ENCODE assay signal across 26 cellular contexts in genomic region chr5:89866410-89866809, GRCh38.
"Had no signal": no experiment of that assay in that cellular context is flagged by ENCODE, and none has a peak within 500 bp of the region (broad histone marks: within the 10 kb centered on the region; RNA-seq: fewer than 3 reads in every experiment).

No MANE protein-coding gene starts in this region.

- FAIRE-seq: RCC 7860 had no signal

- H3K36me3 Mint-ChIP-seq: activated naive CD8-positive, alpha-beta T cell treated with anti-CD3 and anti-CD28 coated beads, Interleukin-2, amount 10 ng/mL, durations not matched to agents 7 days and 5 days; WTC11 had no signal

- H3K36me3 ChIP-seq: adrenal gland had no signal

- ATAC-seq: activated CD8-positive, alpha-beta T cell treated with anti-CD3 and anti-CD28 coated beads, Interleukin-2, amount 10 ng/mL, durations not matched to agents 7 days and 5 days; body of pancreas; PC-3; WTC11 had no signal

- H3K9me3 Mint-ChIP-seq: activated naive CD8-positive, alpha-beta T cell treated with anti-CD3 and anti-CD28 coated beads, Interleukin-2, amount 10 ng/mL, durations not matched to agents 7 days and 5 days; T-helper 1 cell treated with Interleukin-12 subunit alpha and Interleukin-12 subunit beta and Interleukin-4 antibody, amounts not matched to agents 30 μg/mL and 1 μg/mL, for 36 hours; WTC11 had no signal

- H3K27me3 Mint-ChIP-seq: activated naive CD8-positive, alpha-beta T cell treated with anti-CD3 and anti-CD28 coated beads, Interleukin-2, amount 10 ng/mL, durations not matched to agents 7 days and 5 days; central memory CD8-positive, alpha-beta T cell had no signal

- H3K27ac ChIP-seq: adrenal gland, body of pancreas had no signal

- H3K4me1 Mint-ChIP-seq: activated naive CD8-positive, alpha-beta T cell treated with anti-CD3 and anti-CD28 coated beads, Interleukin-2, amount 10 ng/mL, durations not matched to agents 7 days and 5 days; central memory CD8-positive, alpha-beta T cell had no signal

- H3K9me3 ChIP-seq: adrenal gland, body of pancreas had no signal

- DNase-seq: activated CD4-positive, alpha-beta T cell treated with anti-CD3 and anti-CD28 coated beads for 48 hours; activated CD4-positive, alpha-beta T cell treated with anti-CD3 and anti-CD28 coated beads, Interleukin-2, amount 50 U/mL, for 4 hours; activated CD4-positive, CD25-positive, alpha-beta regulatory T cell treated with anti-CD3 and anti-CD28 coated beads, Interleukin-2, amount 50 U/mL, for 72 hours; activated CD8-positive, alpha-beta memory T cell treated with anti-CD3 and anti-CD28 coated beads, Interleukin-2, amount 50 U/mL, for 48 hours; activated CD8-positive, alpha-beta T cell treated with anti-CD3 and anti-CD28 coated beads, Interleukin-2, amount 10 ng/mL, durations not matched to agents 7 days and 5 days; activated naive CD4-positive, alpha-beta T cell treated with anti-CD3 and anti-CD28 coated beads, Interleukin-2, amount 50 U/mL, for 16 hours; activated naive CD8-positive, alpha-beta T cell treated with anti-CD3 and anti-CD28 coated beads, Interleukin-2, amount 10 ng/mL, durations not matched to agents 7 days and 5 days; activated T-cell treated with anti-CD3 and anti-CD28 coated beads, Interleukin-2, amount 50 U/mL, for 1 hour; adrenal gland; aorta; body of pancreas; Karpas-422; MM.1S; NCI-H1105; NCI-H1436; NCI-H187 treated with DMSO at 0.1 percent for 48 hours; NCI-H2081 treated with DMSO at 0.1 percent for 48 hours; NCI-H446; NCI-H524 treated with DMSO at 0.1 percent for 48 hours; NCI-H774; PC-3; SHP77 treated with DMSO at 0.1 percent for 48 hours had no signal

- H3K27me3 ChIP-seq: adrenal gland, body of pancreas had no signal

- H3K4me3 ChIP-seq: adrenal gland, body of pancreas had no signal

- H3K27ac Mint-ChIP-seq: activated CD8-positive, alpha-beta T cell treated with anti-CD3 and anti-CD28 coated beads, Interleukin-2, amount 10 ng/mL, durations not matched to agents 7 days and 5 days; activated naive CD8-positive, alpha-beta T cell treated with anti-CD3 and anti-CD28 coated beads, Interleukin-2, amount 10 ng/mL, durations not matched to agents 7 days and 5 days; T-helper 1 cell treated with Interleukin-12 subunit alpha and Interleukin-12 subunit beta and Interleukin-4 antibody, amounts not matched to agents 30 μg/mL and 1 μg/mL, for 36 hours; WTC11 had no signal

- H3K4me3 Mint-ChIP-seq: activated CD8-positive, alpha-beta T cell treated with anti-CD3 and anti-CD28 coated beads, Interleukin-2, amount 10 ng/mL, durations not matched to agents 7 days and 5 days; activated naive CD8-positive, alpha-beta T cell treated with anti-CD3 and anti-CD28 coated beads, Interleukin-2, amount 10 ng/mL, durations not matched to agents 7 days and 5 days; central memory CD8-positive, alpha-beta T cell; T-helper 1 cell treated with Interleukin-12 subunit alpha and Interleukin-12 subunit beta and Interleukin-4 antibody, amounts not matched to agents 30 μg/mL and 1 μg/mL, for 36 hours; WTC11 had no signal

- H3K4me1 ChIP-seq: adrenal gland, body of pancreas had no signal
